In genomic region chr20:61193164-61193563, GRCh38 we compare ENCODE assay signal across 19 cellular contexts. TPM values are rescaled to one million over a fixed set of nuclear protein-coding genes. Genes with fewer than 3 reads are reported as not detected.
DNase-seq lines count a peak whose midpoint lies in the region; ATAC-seq and TF ChIP-seq lines count a peak whose summit lies in the region.
"Had no signal": no experiment of that assay in that cellular context is flagged by ENCODE, and none has a peak within 500 bp of the region (broad histone marks: within the 10 kb centered on the region; RNA-seq: fewer than 3 reads in every experiment).

No MANE protein-coding gene starts in this region.

- H3K79me1 ChIP-seq in H9 (ENCODE audit: insufficient read depth, low read depth, low read length, poor library complexity, severe bottlenecking) = no peaks in the 10 kb centered on the region

- H4K91ac ChIP-seq in H9 (ENCODE audit: insufficient read length, low read depth, low read length) = no peak overlapping the region

- no peaks in the 10 kb centered on the region for H3K23me2 ChIP-seq in H9 (ENCODE audit: insufficient read length, low read depth, low read length, poor library complexity, severe bottlenecking)

- H2BK20ac ChIP-seq in H9 (ENCODE audit: low read depth, low read length, poor library complexity, severe bottlenecking) = no peak overlapping the region

- H2BK15ac ChIP-seq in H9 (ENCODE audit: low read depth, low read length) = no peak overlapping the region

- no peak overlapping the region for H2BK120ac ChIP-seq in H9 (ENCODE audit: low read depth, low read length, poor library complexity, severe bottlenecking)

- no peak for ATAC-seq in naive thymus-derived CD8-positive, alpha-beta T cell
- ATAC-seq: GM12878, HCT116 had no signal

- POLR2A ChIA-PET in naive thymus-derived CD8-positive, alpha-beta T cell (lab: Charles Lee) = no interaction called here

- H3K27me3 ChIP-seq in H9 (ENCODE audit: insufficient read depth, low read length) = no peaks in the 10 kb centered on the region
- H3K27me3 ChIP-seq in endodermal cell (ENCODE audit: control insufficient read depth, insufficient read depth, low read length, poor library complexity, severe bottlenecking) = peaks cover 6% of the 10 kb centered on the region
- no peaks in the 10 kb centered on the region for H3K27me3 ChIP-seq in testis
- H3K27me3 ChIP-seq: BLaER1 had no signal

- no peak for TF ChIP-seq CTCF in H9 (conservative IDR thresholded peaks at IDR 0.05)
- TF ChIP-seq CTCF in endodermal cell (conservative IDR thresholded peaks at IDR 0.05) = no peak
- TF ChIP-seq CTCF in testis (IDR thresholded peaks at IDR 0.05) = no peak
- TF ChIP-seq CTCF in GM20000 (IDR thresholded peaks at IDR 0.05; ENCODE audit: extremely low read depth, missing control alignments) = no peak

- H3T11ph ChIP-seq in H9 (ENCODE audit: low read length) = no peak overlapping the region

- H3K4ac ChIP-seq in H9 (ENCODE audit: low read depth, low read length) = no peak overlapping the region

- H2AFZ ChIP-seq in H9 (ENCODE audit: low read length) = no peak overlapping the region

- H3K9ac ChIP-seq in H9 (ENCODE audit: extremely low read depth, insufficient read length, low read length) = no peak overlapping the region
- no peak overlapping the region for H3K9ac ChIP-seq in endodermal cell (ENCODE audit: extremely low read depth, low read length, poor library complexity, severe bottlenecking)
- H3K9ac ChIP-seq: BLaER1 had no signal

- no peak overlapping the region for H2BK12ac ChIP-seq in H9 (ENCODE audit: insufficient read length, low read depth, low read length)

- H3K18ac ChIP-seq in H9 (ENCODE audit: insufficient read length, low read depth, low read length) = no peak overlapping the region

- H3K14ac ChIP-seq in H9 (ENCODE audit: insufficient read depth, low read length) = no peak overlapping the region

- WGBS in H9 (ENCODE audit: extremely low coverage, insufficient read length, low lambda C conversion rate) = no CpG with 5 or more reads among the region's 15 CpGs
- 87 to 96% methylated on average over 11 to 14 of the region's 15 CpGs for WGBS in endodermal cell (ENCODE audit: insufficient coverage in 1 of 2, insufficient read length in 1 of 2), 2 experiments
- WGBS in testis, 2 donors = 66 to 67% methylated on average over 12 to 15 of the region's 15 CpGs

- no peak overlapping the region for H3K56ac ChIP-seq in H9 (ENCODE audit: insufficient read length, low read depth, low read length)

- TF ChIP-seq POLR2A in testis (IDR thresholded peaks at IDR 0.05) = no peak

- no peak overlapping the region for H2AK5ac ChIP-seq in H9 (ENCODE audit: insufficient read length, low read length)

- H3K27ac Mint-ChIP-seq in H9 = peak overlapping the region in 1 of 3 experiments; percentile 86; a peak in 1 of 7 replicates
- H3K27ac Mint-ChIP-seq in endodermal cell = no peak overlapping the region
- no peak overlapping the region for H3K27ac Mint-ChIP-seq in naive thymus-derived CD8-positive, alpha-beta T cell
- H3K27ac Mint-ChIP-seq: CD14-positive monocyte; CD4-positive, alpha-beta memory T cell; HFFc6 had no signal

- H3K36me3 Mint-ChIP-seq in H9 (ENCODE audit: insufficient read depth in 1 of 3, low read depth in 3 of 3) = peaks cover 0 to 2% (median 0%) of the 10 kb centered on the region in 3 experiments; a peak in 1 of 7 replicates
- no peaks in the 10 kb centered on the region for H3K36me3 Mint-ChIP-seq in endodermal cell (ENCODE audit: low read depth)
- H3K36me3 Mint-ChIP-seq in naive thymus-derived CD8-positive, alpha-beta T cell = no peaks in the 10 kb centered on the region
- H3K36me3 Mint-ChIP-seq: CD14-positive monocyte; CD4-positive, alpha-beta memory T cell had no signal

- no peaks in the 10 kb centered on the region for H4K20me1 ChIP-seq in H9 (ENCODE audit: control insufficient read depth, insufficient read depth, insufficient read length)
- H4K20me1 ChIP-seq: BLaER1 had no signal

- peaks cover 30% of the 10 kb centered on the region for H3K27me3 Mint-ChIP-seq in H9 (ENCODE audit: low read depth)
- H3K27me3 Mint-ChIP-seq in endodermal cell (ENCODE audit: insufficient read depth) = peaks cover 36% of the 10 kb centered on the region
- H3K27me3 Mint-ChIP-seq in naive thymus-derived CD8-positive, alpha-beta T cell = peaks cover 2 to 45% (median 25%) of the 10 kb centered on the region in 5 donors

- no peak overlapping the region for H3K4me2 ChIP-seq in H9 (ENCODE audit: insufficient read depth, insufficient read length, low read length)
- H3K4me2 ChIP-seq: BLaER1 had no signal

- H3K79me2 ChIP-seq in H9 (ENCODE audit: insufficient read depth, low read length) = no peaks in the 10 kb centered on the region

- H3K27ac ChIP-seq in H9 (ENCODE audit: insufficient read length, low read depth, low read length) (no peak overlapping the region), endodermal cell (ENCODE audit: low read depth, low read length) (no peak overlapping the region), testis (no peak overlapping the region)
- H3K27ac ChIP-seq: BLaER1 had no signal

- DNase-seq in H9 = peak; percentile 58
- peak; percentile 57 for DNase-seq in endodermal cell
- DNase-seq in islet precursor cell = peak; percentile 70
- peak; percentile 22 for DNase-seq in testis
- DNase-seq in cerebellum (ENCODE audit: low spot score) = no peak
- no peak for DNase-seq in GM20000 (ENCODE audit: low spot score)
- no peak for DNase-seq in naive thymus-derived CD8-positive, alpha-beta T cell
- DNase-seq: 8988T; CD4-positive, alpha-beta memory T cell; DMS 273 treated with DMSO at 0.1 percent for 48 hours; DMS53; DND-41; EL; HFFc6 had no signal

- H3K9me3 Mint-ChIP-seq in H9 (peaks cover 3 to 9% of the 10 kb centered on the region in 2 experiments; a peak in 3 of 5 replicates), endodermal cell (no peaks in the 10 kb centered on the region)
- peaks cover 0 to 6% (median 0%) of the 10 kb centered on the region in 9 donors for H3K9me3 Mint-ChIP-seq in naive thymus-derived CD8-positive, alpha-beta T cell

- H3K4me1 ChIP-seq in H9 (ENCODE audit: insufficient read depth, low read length) (no peaks in the 10 kb centered on the region; the same call in 1 of the 2 replicates), endodermal cell (ENCODE audit: control insufficient read depth, insufficient read depth, low read length) (no peaks in the 10 kb centered on the region), testis (no peaks in the 10 kb centered on the region)
- H3K4me1 ChIP-seq: BLaER1 had no signal

- H3K36me3 ChIP-seq in endodermal cell (ENCODE audit: control insufficient read depth, insufficient read depth, low read length) (no peaks in the 10 kb centered on the region), testis (ENCODE audit: low read depth, missing control alignments) (no peaks in the 10 kb centered on the region)
- H3K36me3 ChIP-seq: BLaER1 had no signal

- no peak overlapping the region for H3K23ac ChIP-seq in H9 (ENCODE audit: insufficient read length, low read depth, low read length)

- H4K5ac ChIP-seq in H9 (ENCODE audit: insufficient read length, low read depth, low read length) = no peak overlapping the region

- no peak overlapping the region for H4K8ac ChIP-seq in H9 (replicated peaks; ENCODE audit: insufficient read length, low read depth, low read length)

- intact Hi-C loops in testis (cut with DNase I; ENCODE audit: low total_unique reads) = no loop called here

- no peak overlapping the region for H2BK5ac ChIP-seq in H9 (ENCODE audit: insufficient read length, low read length)

- H3K4me3 Mint-ChIP-seq in H9 (no peak overlapping the region), endodermal cell (no peak overlapping the region)
- H3K4me3 Mint-ChIP-seq in naive thymus-derived CD8-positive, alpha-beta T cell = no peak overlapping the region
- H3K4me3 Mint-ChIP-seq: CD14-positive monocyte; CD4-positive, alpha-beta memory T cell; HFFc6 had no signal

- H3K9me3 ChIP-seq in H9 (ENCODE audit: control insufficient read depth, low read depth, low read length) = no peaks in the 10 kb centered on the region
- H3K9me3 ChIP-seq in endodermal cell (ENCODE audit: control insufficient read depth, low read length) = no peaks in the 10 kb centered on the region
- H3K9me3 ChIP-seq in testis = no peaks in the 10 kb centered on the region

- H3K4me1 Mint-ChIP-seq in H9 (peaks cover 13 to 20% of the 10 kb centered on the region in 2 experiments), endodermal cell (no peaks in the 10 kb centered on the region)
- H3K4me1 Mint-ChIP-seq in naive thymus-derived CD8-positive, alpha-beta T cell = no peaks in the 10 kb centered on the region
- H3K4me1 Mint-ChIP-seq: CD14-positive monocyte; CD4-positive, alpha-beta memory T cell had no signal

- no peak overlapping the region for H3K4me3 ChIP-seq in endodermal cell (ENCODE audit: low read length)
- peak overlapping the region in 1 of 2 donors; percentile 47 for H3K4me3 ChIP-seq in testis
- H3K4me3 ChIP-seq: BLaER1, GM12878 had no signal

RNA-seq across cellular contexts. Expression of gene CDH4, which starts 58.9 kb away (rescaled TPM):
- total RNA-seq in H9 (2021) (3.0 and 3.2 TPM in 2 replicates), endodermal cell (1 to 10 TPM; 1.8 to 5.8 TPM), testis (1 to 10 TPM; 1.9 to 3.3 TPM), cerebellum (19.3 TPM)
- 13.5 TPM for polyA plus RNA-seq in endodermal cell (2013, experiment 1 of 2)
- 14.2 TPM for polyA plus RNA-seq in endodermal cell (2013, experiment 2 of 2)
- 1.4 TPM for polyA plus RNA-seq in testis (ENCODE audit: insufficient read depth, low read depth, low replicate concordance)
- under 1 TPM; 0.19 to 0.44 TPM for total RNA-seq in naive thymus-derived CD8-positive, alpha-beta T cell
- under 1 TPM in 2 of 3 donors, not detected in 1; 0.07 to 0.10 TPM for polyA plus RNA-seq in naive thymus-derived CD8-positive, alpha-beta T cell
- total RNA-seq: GM12878, HT-29 had no signal
- polyA plus RNA-seq: CD14-positive monocyte, GM12878 had no signal

Comparison
In these comparisons a context has a peak if more than half of its experiments do, and no peak if none do; other contexts are left out.
1. DNase-seq: peak in H9 (single experiment), endodermal cell (single experiment), islet precursor cell (single experiment) and testis (single experiment); none in cerebellum (single experiment), GM20000 (single experiment) and naive thymus-derived CD8-positive, alpha-beta T cell (0 of 10).